In the genomic region with DNA sequence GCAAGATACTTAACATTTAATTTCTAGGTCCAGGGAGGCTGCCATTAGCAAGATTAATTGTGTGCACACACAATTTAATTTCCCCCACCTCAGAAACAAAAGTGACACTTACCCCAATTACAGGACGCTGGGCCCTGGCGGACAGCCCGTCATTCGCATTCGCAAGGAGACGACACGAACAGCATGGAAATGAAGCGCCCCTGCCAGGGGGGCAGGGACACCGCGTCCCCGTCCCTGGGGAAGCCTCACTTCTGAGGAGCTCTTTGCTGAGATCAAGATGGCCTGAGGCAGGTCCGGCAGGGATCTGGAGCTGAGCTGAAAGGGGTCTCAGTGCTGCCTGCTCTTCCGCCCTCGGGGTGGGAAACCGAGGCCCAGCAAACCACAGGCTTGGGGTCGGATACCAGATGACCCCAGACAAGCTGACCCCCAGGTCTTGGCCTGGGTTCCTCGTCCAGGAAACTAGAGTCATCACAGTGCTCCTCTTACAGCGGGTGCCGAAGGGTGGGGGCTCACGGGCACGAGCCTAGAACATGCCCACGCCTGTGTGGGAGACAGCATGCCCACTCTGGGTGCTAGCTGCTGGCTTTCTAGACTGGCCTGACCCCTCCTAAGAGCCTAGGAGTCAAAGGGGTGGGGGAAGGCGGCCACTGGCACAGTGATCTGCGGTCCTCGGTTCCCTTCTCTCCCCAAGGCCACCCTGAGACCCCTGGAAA, we compare ENCODE assay signal across 1 cellular context.
TF ChIP-seq lines count a peak whose summit lies in the region.

No MANE protein-coding gene starts in this region.

TF ChIP-seq in liver, 16 proteins besides CTCF, POLR2A, EP300 and RAD21 (continued from another document):
- TF ChIP-seq NR2F2 (IDR thresholded peaks at IDR 0.05) (no peak), SP1 (IDR thresholded peaks at IDR 0.05) (no peak)
- TF ChIP-seq, protein P1, sequence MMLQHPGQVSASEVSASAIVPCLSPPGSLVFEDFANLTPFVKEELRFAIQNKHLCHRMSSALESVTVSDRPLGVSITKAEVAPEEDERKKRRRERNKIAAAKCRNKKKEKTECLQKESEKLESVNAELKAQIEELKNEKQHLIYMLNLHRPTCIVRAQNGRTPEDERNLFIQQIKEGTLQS (IDR thresholded peaks at IDR 0.05) = no peak
